Comparison of ENCODE assay signal across 1 cellular context in genomic region chr21:35540950-35541632, GRCh38.
TF ChIP-seq lines count a peak whose summit lies in the region.

No MANE protein-coding gene starts in this region.

TF ChIP-seq in K562, 482 proteins besides CTCF, POLR2A, EP300 and RAD21 (continued from another document):
- TF ChIP-seq PBX2 (CRISPR knock-in tag; IDR thresholded peaks at IDR 0.05; ENCODE audit: low read depth), result no peak
- peak; percentile 73 for TF ChIP-seq PBX2 (tag; conservative IDR thresholded peaks at IDR 0.05; ENCODE audit: low read depth)
- TF ChIP-seq, protein P1, sequence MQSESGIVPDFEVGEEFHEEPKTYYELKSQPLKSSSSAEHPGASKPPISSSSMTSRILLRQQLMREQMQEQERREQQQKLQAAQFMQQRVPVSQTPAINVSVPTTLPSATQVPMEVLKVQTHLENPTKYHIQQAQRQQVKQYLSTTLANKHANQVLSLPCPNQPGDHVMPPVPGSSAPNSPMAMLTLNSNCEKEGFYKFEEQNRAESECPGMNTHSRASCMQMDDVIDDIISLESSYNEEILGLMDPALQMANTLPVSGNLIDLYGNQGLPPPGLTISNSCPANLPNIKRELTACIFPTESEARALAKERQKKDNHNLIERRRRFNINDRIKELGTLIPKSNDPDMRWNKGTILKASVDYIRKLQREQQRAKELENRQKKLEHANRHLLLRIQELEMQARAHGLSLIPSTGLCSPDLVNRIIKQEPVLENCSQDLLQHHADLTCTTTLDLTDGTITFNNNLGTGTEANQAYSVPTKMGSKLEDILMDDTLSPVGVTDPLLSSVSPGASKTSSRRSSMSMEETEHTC (IDR thresholded peaks at IDR 0.05), result no peak
- no peak for TF ChIP-seq NR0B1 (IDR thresholded peaks at IDR 0.05; ENCODE audit: partially characterized antibody)
- TF ChIP-seq NR2C2 (CRISPR knock-in tag; IDR thresholded peaks at IDR 0.05), result no peak
- 0 out of 2 replicates have a peak, but pooled peaks have one; percentile 26 for TF ChIP-seq NR2C2 (tag; IDR thresholded peaks at IDR 0.05)
- no peak for TF ChIP-seq SAFB2 (IDR thresholded peaks at IDR 0.05; ENCODE audit: borderline replicate concordance, low read depth, low read length, severe bottlenecking)
- TF ChIP-seq ZNF217 (CRISPR knock-in tag; IDR thresholded peaks at IDR 0.05), result no peak
- TF ChIP-seq ZNF778 (CRISPR knock-in tag; IDR thresholded peaks at IDR 0.05), result no peak
- no peak for TF ChIP-seq HOXB6 (CRISPR knock-in tag; IDR thresholded peaks at IDR 0.05; ENCODE audit: borderline replicate concordance)
- no peak for TF ChIP-seq ZBTB7A (IDR thresholded peaks at IDR 0.05; ENCODE audit: borderline replicate concordance, control insufficient read depth, low read depth, low read length)
- no peak for TF ChIP-seq SMARCB1 (IDR thresholded peaks at IDR 0.05; ENCODE audit: insufficient read length, low read depth)
- TF ChIP-seq CEBPB (tag; IDR thresholded peaks at IDR 0.05), result peak; percentile 53
- TF ChIP-seq EZH2 (IDR thresholded peaks at IDR 0.05; ENCODE audit: borderline replicate concordance, low read depth, low read length), result no peak
- TF ChIP-seq, protein P2, sequence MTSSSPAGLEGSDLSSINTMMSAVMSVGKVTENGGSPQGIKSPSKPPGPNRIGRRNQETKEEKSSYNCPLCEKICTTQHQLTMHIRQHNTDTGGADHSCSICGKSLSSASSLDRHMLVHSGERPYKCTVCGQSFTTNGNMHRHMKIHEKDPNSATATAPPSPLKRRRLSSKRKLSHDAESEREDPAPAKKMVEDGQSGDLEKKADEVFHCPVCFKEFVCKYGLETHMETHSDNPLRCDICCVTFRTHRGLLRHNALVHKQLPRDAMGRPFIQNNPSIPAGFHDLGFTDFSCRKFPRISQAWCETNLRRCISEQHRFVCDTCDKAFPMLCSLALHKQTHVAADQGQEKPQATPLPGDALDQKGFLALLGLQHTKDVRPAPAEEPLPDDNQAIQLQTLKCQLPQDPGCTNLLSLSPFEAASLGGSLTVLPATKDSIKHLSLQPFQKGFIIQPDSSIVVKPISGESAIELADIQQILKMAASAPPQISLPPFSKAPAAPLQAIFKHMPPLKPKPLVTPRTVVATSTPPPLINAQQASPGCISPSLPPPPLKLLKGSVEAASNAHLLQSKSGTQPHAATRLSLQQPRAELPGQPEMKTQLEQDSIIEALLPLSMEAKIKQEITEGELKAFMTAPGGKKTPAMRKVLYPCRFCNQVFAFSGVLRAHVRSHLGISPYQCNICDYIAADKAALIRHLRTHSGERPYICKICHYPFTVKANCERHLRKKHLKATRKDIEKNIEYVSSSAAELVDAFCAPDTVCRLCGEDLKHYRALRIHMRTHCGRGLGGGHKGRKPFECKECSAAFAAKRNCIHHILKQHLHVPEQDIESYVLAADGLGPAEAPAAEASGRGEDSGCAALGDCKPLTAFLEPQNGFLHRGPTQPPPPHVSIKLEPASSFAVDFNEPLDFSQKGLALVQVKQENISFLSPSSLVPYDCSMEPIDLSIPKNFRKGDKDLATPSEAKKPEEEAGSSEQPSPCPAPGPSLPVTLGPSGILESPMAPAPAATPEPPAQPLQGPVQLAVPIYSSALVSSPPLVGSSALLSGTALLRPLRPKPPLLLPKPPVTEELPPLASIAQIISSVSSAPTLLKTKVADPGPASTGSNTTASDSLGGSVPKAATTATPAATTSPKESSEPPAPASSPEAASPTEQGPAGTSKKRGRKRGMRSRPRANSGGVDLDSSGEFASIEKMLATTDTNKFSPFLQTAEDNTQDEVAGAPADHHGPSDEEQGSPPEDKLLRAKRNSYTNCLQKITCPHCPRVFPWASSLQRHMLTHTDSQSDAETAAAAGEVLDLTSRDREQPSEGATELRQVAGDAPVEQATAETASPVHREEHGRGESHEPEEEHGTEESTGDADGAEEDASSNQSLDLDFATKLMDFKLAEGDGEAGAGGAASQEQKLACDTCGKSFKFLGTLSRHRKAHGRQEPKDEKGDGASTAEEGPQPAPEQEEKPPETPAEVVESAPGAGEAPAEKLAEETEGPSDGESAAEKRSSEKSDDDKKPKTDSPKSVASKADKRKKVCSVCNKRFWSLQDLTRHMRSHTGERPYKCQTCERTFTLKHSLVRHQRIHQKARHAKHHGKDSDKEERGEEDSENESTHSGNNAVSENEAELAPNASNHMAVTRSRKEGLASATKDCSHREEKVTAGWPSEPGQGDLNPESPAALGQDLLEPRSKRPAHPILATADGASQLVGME (CRISPR knock-in tag; IDR thresholded peaks at IDR 0.05), result no peak
- no peak for TF ChIP-seq ZNF75A (CRISPR knock-in tag; IDR thresholded peaks at IDR 0.05)
- no peak for TF ChIP-seq TEAD4 (IDR thresholded peaks at IDR 0.05; ENCODE audit: low read length)
- TF ChIP-seq TEAD4 (CRISPR knock-in tag; IDR thresholded peaks at IDR 0.05; ENCODE audit: borderline replicate concordance), result no peak
- TF ChIP-seq, protein P3, sequence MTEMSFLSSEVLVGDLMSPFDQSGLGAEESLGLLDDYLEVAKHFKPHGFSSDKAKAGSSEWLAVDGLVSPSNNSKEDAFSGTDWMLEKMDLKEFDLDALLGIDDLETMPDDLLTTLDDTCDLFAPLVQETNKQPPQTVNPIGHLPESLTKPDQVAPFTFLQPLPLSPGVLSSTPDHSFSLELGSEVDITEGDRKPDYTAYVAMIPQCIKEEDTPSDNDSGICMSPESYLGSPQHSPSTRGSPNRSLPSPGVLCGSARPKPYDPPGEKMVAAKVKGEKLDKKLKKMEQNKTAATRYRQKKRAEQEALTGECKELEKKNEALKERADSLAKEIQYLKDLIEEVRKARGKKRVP (CRISPR knock-in tag; IDR thresholded peaks at IDR 0.05), result peak; percentile 80
- no peak for TF ChIP-seq HDAC8 (tag; IDR thresholded peaks at IDR 0.05)
- TF ChIP-seq, protein P4, sequence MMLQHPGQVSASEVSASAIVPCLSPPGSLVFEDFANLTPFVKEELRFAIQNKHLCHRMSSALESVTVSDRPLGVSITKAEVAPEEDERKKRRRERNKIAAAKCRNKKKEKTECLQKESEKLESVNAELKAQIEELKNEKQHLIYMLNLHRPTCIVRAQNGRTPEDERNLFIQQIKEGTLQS (IDR thresholded peaks at IDR 0.05), result peak; percentile 83
- TF ChIP-seq, protein P4 (CRISPR knock-in tag; conservative IDR thresholded peaks at IDR 0.05), result no peak
- no peak for TF ChIP-seq CEBPG (CRISPR knock-in tag; IDR thresholded peaks at IDR 0.05)
- TF ChIP-seq CEBPG (tag; conservative IDR thresholded peaks at IDR 0.05 in 1 of 2, IDR thresholded peaks at IDR 0.05 in 1 of 2), result peak; percentile 92
- TF ChIP-seq REST (CRISPR knock-in tag; IDR thresholded peaks at IDR 0.05; ENCODE audit: low read depth), result no peak
- TF ChIP-seq FOSL1 (tag; conservative IDR thresholded peaks at IDR 0.05), result peak; percentile 54
- no peak for TF ChIP-seq SMC3 (conservative IDR thresholded peaks at IDR 0.05; ENCODE audit: insufficient read depth, low read depth, low read length)
- TF ChIP-seq SMAD1 (IDR thresholded peaks at IDR 0.05; ENCODE audit: low read depth, low read length, partially characterized antibody), result no peak
- no peak for TF ChIP-seq GTF2E2 (tag; IDR thresholded peaks at IDR 0.05)
- no peak for TF ChIP-seq ZNF316 (IDR thresholded peaks at IDR 0.05)
- TF ChIP-seq, protein P5, sequence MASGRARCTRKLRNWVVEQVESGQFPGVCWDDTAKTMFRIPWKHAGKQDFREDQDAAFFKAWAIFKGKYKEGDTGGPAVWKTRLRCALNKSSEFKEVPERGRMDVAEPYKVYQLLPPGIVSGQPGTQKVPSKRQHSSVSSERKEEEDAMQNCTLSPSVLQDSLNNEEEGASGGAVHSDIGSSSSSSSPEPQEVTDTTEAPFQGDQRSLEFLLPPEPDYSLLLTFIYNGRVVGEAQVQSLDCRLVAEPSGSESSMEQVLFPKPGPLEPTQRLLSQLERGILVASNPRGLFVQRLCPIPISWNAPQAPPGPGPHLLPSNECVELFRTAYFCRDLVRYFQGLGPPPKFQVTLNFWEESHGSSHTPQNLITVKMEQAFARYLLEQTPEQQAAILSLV (tag; IDR thresholded peaks at IDR 0.05), result 0 out of 2 replicates have a peak, but pooled peaks have one; percentile 25
- no peak for TF ChIP-seq DDX20 (tag; IDR thresholded peaks at IDR 0.05; ENCODE audit: low read depth)
- TF ChIP-seq KLF6 (CRISPR knock-in tag; IDR thresholded peaks at IDR 0.05; ENCODE audit: borderline replicate concordance), result no peak
- no peak for TF ChIP-seq ZNF586 (CRISPR knock-in tag; conservative IDR thresholded peaks at IDR 0.05)
- TF ChIP-seq, protein P6, sequence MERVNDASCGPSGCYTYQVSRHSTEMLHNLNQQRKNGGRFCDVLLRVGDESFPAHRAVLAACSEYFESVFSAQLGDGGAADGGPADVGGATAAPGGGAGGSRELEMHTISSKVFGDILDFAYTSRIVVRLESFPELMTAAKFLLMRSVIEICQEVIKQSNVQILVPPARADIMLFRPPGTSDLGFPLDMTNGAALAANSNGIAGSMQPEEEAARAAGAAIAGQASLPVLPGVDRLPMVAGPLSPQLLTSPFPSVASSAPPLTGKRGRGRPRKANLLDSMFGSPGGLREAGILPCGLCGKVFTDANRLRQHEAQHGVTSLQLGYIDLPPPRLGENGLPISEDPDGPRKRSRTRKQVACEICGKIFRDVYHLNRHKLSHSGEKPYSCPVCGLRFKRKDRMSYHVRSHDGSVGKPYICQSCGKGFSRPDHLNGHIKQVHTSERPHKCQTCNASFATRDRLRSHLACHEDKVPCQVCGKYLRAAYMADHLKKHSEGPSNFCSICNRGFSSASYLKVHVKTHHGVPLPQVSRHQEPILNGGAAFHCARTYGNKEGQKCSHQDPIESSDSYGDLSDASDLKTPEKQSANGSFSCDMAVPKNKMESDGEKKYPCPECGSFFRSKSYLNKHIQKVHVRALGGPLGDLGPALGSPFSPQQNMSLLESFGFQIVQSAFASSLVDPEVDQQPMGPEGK (CRISPR knock-in tag; IDR thresholded peaks at IDR 0.05; ENCODE audit: borderline replicate concordance), result no peak
- peak in 1 of 2 experiments; percentile 51; a peak in 1 of 4 replicates for TF ChIP-seq FOXA3 (CRISPR knock-in tag; conservative IDR thresholded peaks at IDR 0.05 in 1 of 2, IDR thresholded peaks at IDR 0.05 in 1 of 2)
- no peak for TF ChIP-seq NFYB (IDR thresholded peaks at IDR 0.05; ENCODE audit: extremely low read depth, insufficient read length)
